ENCODE assay signal across 1 cellular context in genomic region chr5:38756068-38756467, GRCh38.
TF ChIP-seq lines count a peak whose summit lies in the region.

No MANE protein-coding gene starts in this region.

TF ChIP-seq in H1, 55 proteins besides CTCF, POLR2A, EP300 and RAD21 (continued from another document):
- TF ChIP-seq CHD7 (IDR thresholded peaks at IDR 0.05; ENCODE audit: insufficient replicate concordance, low read length), result no peak
